In genomic region chr19:47109541-47110375, GRCh38 we compare ENCODE assay signal across 8 cellular contexts. TPM values are rescaled to one million over a fixed set of nuclear protein-coding genes. Genes with fewer than 3 reads are reported as not detected.
DNase-seq lines count a peak whose midpoint lies in the region; ATAC-seq and TF ChIP-seq lines count a peak whose summit lies in the region.

No MANE protein-coding gene starts in this region.

- H3K27ac ChIP-seq in psoas muscle = peak overlapping the region; percentile 100

- WGBS in psoas muscle, 3 donors = 28 to 47% (median 31%) methylated on average over 15 of the region's 15 CpGs

- H3K4me3 ChIP-seq in fibroblast of the aortic adventitia (ENCODE audit: low read depth, low read length) = peak overlapping the region; percentile 94
- H3K4me3 ChIP-seq in psoas muscle = peak overlapping the region; percentile 97

- H3K4me1 ChIP-seq in psoas muscle = peaks cover 57% of the 10 kb centered on the region

- TF ChIP-seq CTCF in fibroblast of the aortic adventitia (IDR thresholded peaks at IDR 0.05; ENCODE audit: insufficient read depth, low read length) (no peak), psoas muscle (IDR thresholded peaks at IDR 0.05) (no peak)

- DNase-seq in ELR (ENCODE audit: low read depth) (peak; percentile 57), MV-4-11 (lab: John Stamatoyannopoulos, UW) (peak; percentile 74), activated T-cell treated with anti-CD3 and anti-CD28 coated beads for 48 hours (ENCODE audit: low read depth) (peak; percentile 52), fibroblast of the aortic adventitia (ENCODE audit: low read depth) (peak; percentile 58), psoas muscle (no peak), NCI-H1930 (lab: John Stamatoyannopoulos, UW) (no peak), COLO829 (ENCODE audit: low spot score) (no peak)

- H3K9me3 ChIP-seq in psoas muscle = no peaks in the 10 kb centered on the region

- intact Hi-C loops in psoas muscle (cut with DNase I) = loop anchor here in 1 of 2 donors (2.0 kb wide), 1 partner anchor 17 kb away; no protein-coding TSS in a partner anchor

- no peaks in the 10 kb centered on the region for H3K27me3 ChIP-seq in psoas muscle (ENCODE audit: insufficient read depth in 3 of 3, low read length in 2 of 3)

- H3K36me3 ChIP-seq in psoas muscle (ENCODE audit: insufficient read depth in 1 of 2, low read depth in 1 of 2) = no peaks in the 10 kb centered on the region

- ATAC-seq in psoas muscle (no peak), HG03025 (IDR thresholded peaks at IDR 0.05; ENCODE audit: low FRiP score, unreplicated experiment) (no peak)

RNA-seq across cellular contexts. Expression of gene ZC3H4, which starts 3.8 kb away (rescaled TPM):
- total RNA-seq in fibroblast of the aortic adventitia (ENCODE audit: low replicate concordance) (20.4 and 24.0 TPM in 2 replicates), psoas muscle (10 to 100 TPM; 24.3 to 35.8 (median 28.5) TPM)
- 10 to 100 TPM in 1 of 3 donors, 1 to 10 TPM in 2; 4.4 to 15.2 (median 5.1) TPM for polyA plus RNA-seq in psoas muscle

RNA-seq across cellular contexts. Expression of gene SAE1, which starts 20.9 kb away (rescaled TPM):
- 70.2 and 140 TPM in 2 replicates for total RNA-seq in fibroblast of the aortic adventitia (ENCODE audit: low replicate concordance)
- 10 to 100 TPM; 37.8 to 55.8 (median 41.5) TPM for total RNA-seq in psoas muscle
- 10 to 100 TPM; 30.7 to 63.4 (median 62.0) TPM for polyA plus RNA-seq in psoas muscle

Comparison
In these comparisons a context has a peak if more than half of its experiments do, and no peak if none do; other contexts are left out.
1. DNase-seq: peak in ELR (single experiment), MV-4-11 (single experiment), activated T-cell treated with anti-CD3 and anti-CD28 coated beads for 48 hours (single experiment) and fibroblast of the aortic adventitia (single experiment); none in psoas muscle (0 of 2), NCI-H1930 (0 of 2) and COLO829 (single experiment).